In genomic region chr1:213330281-213330680, GRCh38 we compare ENCODE assay signal across 23 cellular contexts.
"Had no signal": no experiment of that assay in that cellular context is flagged by ENCODE, and none has a peak within 500 bp of the region (broad histone marks: within the 10 kb centered on the region; RNA-seq: fewer than 3 reads in every experiment).

No MANE protein-coding gene starts in this region.

- DNase-seq: activated CD4-positive, alpha-beta T cell treated with anti-CD3 and anti-CD28 coated beads, Interleukin-2, amount 10 ng/mL, durations not matched to agents 24 days and 14 days; activated CD8-positive, alpha-beta memory T cell treated with anti-CD3 and anti-CD28 coated beads, Interleukin-2, amount 50 U/mL, for 4 hours; activated CD8-positive, alpha-beta T cell treated with anti-CD3 and anti-CD28 coated beads, Interleukin-2, amount 10 ng/mL, durations not matched to agents 7 days and 5 days; activated effector memory CD4-positive, alpha-beta T cell treated with anti-CD3 and anti-CD28 coated beads, Interleukin-2, amount 50 U/mL, for 16 hours; activated naive CD4-positive, alpha-beta T cell treated with anti-CD3 and anti-CD28 coated beads, Interleukin-2, amount 50 U/mL, for 16 hours; activated T-cell treated with anti-CD3 and anti-CD28 coated beads, Interleukin-2, amount 50 U/mL, for 48 hours; aorta; brain microvascular endothelial cell; colonic mucosa; foreskin keratinocyte; glutamatergic neuron; hippocampal formation; islet precursor cell; midbrain; nephron progenitor cell; nucleus accumbens; retina; stimulated activated CD4-positive, alpha-beta T cell treated with anti-CD3 and anti-CD28 coated beads, Interleukin-12 subunit alpha, Interleukin-12 subunit beta, amount 100 ng/mL, for 4 hours; stimulated activated CD4-positive, alpha-beta T cell treated with anti-CD3 and anti-CD28 coated beads, Interleukin-1b, Interleukin-23, amount 100 ng/mL, for 48 hours; stimulated activated CD8-positive, alpha-beta memory T cell treated with anti-CD3 and anti-CD28 coated beads, Interleukin-4, amount 100 ng/mL, for 48 hours; stimulated activated naive CD4-positive, alpha-beta T cell; thyroid gland had no signal

- H3K27ac Mint-ChIP-seq: activated CD4-positive, alpha-beta T cell treated with anti-CD3 and anti-CD28 coated beads, Interleukin-2, amount 10 ng/mL, durations not matched to agents 24 days and 14 days; activated CD8-positive, alpha-beta T cell treated with anti-CD3 and anti-CD28 coated beads, Interleukin-2, amount 10 ng/mL, durations not matched to agents 7 days and 5 days; nephron progenitor cell had no signal

- ATAC-seq: activated CD8-positive, alpha-beta T cell treated with anti-CD3 and anti-CD28 coated beads, Interleukin-2, amount 10 ng/mL, durations not matched to agents 7 days and 5 days; foreskin keratinocyte had no signal

- H3K4me3 Mint-ChIP-seq: activated CD4-positive, alpha-beta T cell treated with anti-CD3 and anti-CD28 coated beads, Interleukin-2, amount 10 ng/mL, durations not matched to agents 24 days and 14 days; activated CD8-positive, alpha-beta T cell treated with anti-CD3 and anti-CD28 coated beads, Interleukin-2, amount 10 ng/mL, durations not matched to agents 7 days and 5 days; central memory CD8-positive, alpha-beta T cell; nephron progenitor cell had no signal

- H3K9me3 Mint-ChIP-seq: activated CD4-positive, alpha-beta T cell treated with anti-CD3 and anti-CD28 coated beads, Interleukin-2, amount 10 ng/mL, durations not matched to agents 24 days and 14 days; central memory CD8-positive, alpha-beta T cell; nephron progenitor cell had no signal

- H3K4me1 Mint-ChIP-seq: activated CD4-positive, alpha-beta T cell treated with anti-CD3 and anti-CD28 coated beads, Interleukin-2, amount 10 ng/mL, durations not matched to agents 24 days and 14 days; central memory CD8-positive, alpha-beta T cell had no signal
